In the genomic region with DNA sequence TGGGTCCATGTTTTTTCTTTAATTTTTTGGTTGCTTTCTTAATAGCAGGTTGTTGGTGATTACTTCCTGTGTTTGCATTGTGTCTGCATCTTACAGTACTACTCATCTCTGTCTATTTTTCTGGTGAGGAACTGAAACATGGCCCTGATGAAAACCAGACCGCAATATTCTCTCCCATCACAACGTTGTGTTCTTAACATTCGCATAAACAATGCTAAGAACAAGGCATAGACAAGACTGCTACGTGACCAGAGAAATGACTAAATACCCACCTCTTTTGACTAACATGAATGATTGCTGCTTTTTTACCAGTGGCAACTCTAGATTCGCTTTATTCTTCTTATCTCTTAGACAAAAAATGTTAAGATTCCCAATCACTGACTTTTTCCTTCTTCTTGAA, we compare ENCODE assay signal across 18 cellular contexts.
DNase-seq lines count a peak whose midpoint lies in the region; ATAC-seq and TF ChIP-seq lines count a peak whose summit lies in the region.
"Had no signal": no experiment of that assay in that cellular context is flagged by ENCODE, and none has a peak within 500 bp of the region (broad histone marks: within the 10 kb centered on the region; RNA-seq: fewer than 3 reads in every experiment).

No MANE protein-coding gene starts in this region.

- H3K4me3 ChIP-seq in stomach: no peak overlapping the region
- H3K4me3 ChIP-seq: K562, lung, prostate gland, uterus had no signal

- peaks cover 0 to 28% (median 7%) of the 10 kb centered on the region in 4 donors for H3K4me1 ChIP-seq in stomach
- H3K4me1 ChIP-seq: prostate gland, uterus had no signal

- 80 to 83% (median 80%) methylated on average over 5 of the region's 5 CpGs for WGBS in stomach, 5 donors

- H3K9me3 ChIP-seq in stomach: no peaks in the 10 kb centered on the region
- H3K9me3 ChIP-seq: prostate gland, uterus had no signal

- no peak overlapping the region for H3K27ac ChIP-seq in stomach
- H3K27ac ChIP-seq: prostate gland, uterus had no signal

- peaks cover 70% of the 10 kb centered on the region for H3K4me1 Mint-ChIP-seq in osteocyte (ENCODE audit: unreplicated experiment)
- H3K4me1 Mint-ChIP-seq: activated naive CD8-positive, alpha-beta T cell treated with anti-CD3 and anti-CD28 coated beads for 36 hours had no signal

- DNase-seq in osteocyte (ENCODE audit: extremely low spot score, unreplicated experiment) (no peak), NCI-H524 (lab: John Stamatoyannopoulos, UW) (no peak), DMS 273 treated with DMSO at 0.1 percent for 48 hours (lab: John Stamatoyannopoulos, UW) (no peak), stomach (no peak), HK-2 (ENCODE audit: unreplicated experiment) (no peak)
- DNase-seq: activated CD4-positive, alpha-beta T cell treated with anti-CD3 and anti-CD28 coated beads, Interleukin-2, amount 50 U/mL, for 1 hour; activated naive CD8-positive, alpha-beta T cell treated with anti-CD3 and anti-CD28 coated beads for 36 hours; COR-L47; NCI-H446; Right ventricle myocardium superior; uterus had no signal

- TF ChIP-seq CTCF in osteocyte (IDR thresholded peaks at IDR 0.05) (no peak), stomach (IDR thresholded peaks at IDR 0.05) (no peak)

- no peak for TF ChIP-seq POLR2A in stomach (IDR thresholded peaks at IDR 0.05)

- H3K9me3 Mint-ChIP-seq in osteocyte (ENCODE audit: unreplicated experiment): peaks cover 12% of the 10 kb centered on the region
- H3K9me3 Mint-ChIP-seq: activated naive CD8-positive, alpha-beta T cell treated with anti-CD3 and anti-CD28 coated beads for 36 hours had no signal

- peak overlapping the region; percentile 43 for H3K27ac Mint-ChIP-seq in osteocyte (ENCODE audit: unreplicated experiment)
- H3K27ac Mint-ChIP-seq: activated naive CD8-positive, alpha-beta T cell treated with anti-CD3 and anti-CD28 coated beads for 36 hours; dendritic cell treated with granulocyte-macrophage colony-stimulating factor and Interleukin-4, amounts not matched to agents 40 ng/mL and 50 ng/mL, for 4 days had no signal

- TF ChIP-seq EP300 in stomach (IDR thresholded peaks at IDR 0.05): no peak

- intact Hi-C loops in stomach (cut with DNase I; ENCODE audit: low total_unique reads): no loop called here

- H3K4me3 Mint-ChIP-seq in osteocyte (ENCODE audit: unreplicated experiment): peak overlapping the region; percentile 44
- H3K4me3 Mint-ChIP-seq: activated naive CD8-positive, alpha-beta T cell treated with anti-CD3 and anti-CD28 coated beads for 36 hours; dendritic cell treated with granulocyte-macrophage colony-stimulating factor and Interleukin-4, amounts not matched to agents 40 ng/mL and 50 ng/mL, for 4 days had no signal

- no peaks in the 10 kb centered on the region for H3K27me3 ChIP-seq in stomach
- H3K27me3 ChIP-seq: uterus had no signal

- H3K36me3 ChIP-seq in stomach: no peaks in the 10 kb centered on the region
- H3K36me3 ChIP-seq: prostate gland, uterus had no signal

- ATAC-seq in GM18909 (IDR thresholded peaks at IDR 0.05; ENCODE audit: poor library complexity, unreplicated experiment) (peak; percentile 98), GM21786 (IDR thresholded peaks at IDR 0.05; ENCODE audit: unreplicated experiment) (peak; percentile 98), HG03175 (IDR thresholded peaks at IDR 0.05; ENCODE audit: unreplicated experiment) (peak; percentile 87)
- ATAC-seq: K562 had no signal

- H3K36me3 Mint-ChIP-seq in osteocyte (ENCODE audit: unreplicated experiment): peaks cover 5% of the 10 kb centered on the region
- H3K36me3 Mint-ChIP-seq: activated naive CD8-positive, alpha-beta T cell treated with anti-CD3 and anti-CD28 coated beads for 36 hours had no signal

- H3K27me3 Mint-ChIP-seq in osteocyte (ENCODE audit: unreplicated experiment): peaks cover 4% of the 10 kb centered on the region
- H3K27me3 Mint-ChIP-seq: dendritic cell treated with granulocyte-macrophage colony-stimulating factor and Interleukin-4, amounts not matched to agents 40 ng/mL and 50 ng/mL, for 4 days had no signal
